In genomic region chr13:109977212-109977968, GRCh38 we compare ENCODE assay signal across 27 cellular contexts.
"Had no signal": no experiment of that assay in that cellular context is flagged by ENCODE, and none has a peak within 500 bp of the region (broad histone marks: within the 10 kb centered on the region; RNA-seq: fewer than 3 reads in every experiment).

No MANE protein-coding gene starts in this region.

- H3K4me3 Mint-ChIP-seq: immature natural killer cell; naive thymus-derived CD8-positive, alpha-beta T cell; nephron progenitor cell; stimulated activated effector memory CD8-positive, alpha-beta T cell treated with anti-CD3 and anti-CD28 coated beads, Interleukin-12 subunit alpha, Interleukin-12 subunit beta, amount 100 ng/mL, for 72 hours; stimulated activated naive CD8-positive, alpha-beta T cell treated with anti-CD3 and anti-CD28 coated beads, Interleukin-15, Interleukin-2, amounts not matched to agents 100 ng/mL and 50 ng/mL, for 24 hours had no signal

- H3K4me1 ChIP-seq: esophagus squamous epithelium, lower lobe of right lung, prostate gland, sigmoid colon, tibial nerve, upper lobe of right lung, uterus had no signal

- H3K27ac ChIP-seq: coronary artery, esophagus squamous epithelium, lower lobe of right lung, prostate gland, sigmoid colon, thoracic aorta, tibial nerve, upper lobe of right lung, uterus had no signal

- H3K36me3 Mint-ChIP-seq: immature natural killer cell; naive thymus-derived CD8-positive, alpha-beta T cell; stimulated activated effector memory CD8-positive, alpha-beta T cell treated with anti-CD3 and anti-CD28 coated beads, Interleukin-12 subunit alpha, Interleukin-12 subunit beta, amount 100 ng/mL, for 72 hours had no signal

- H3K9me3 Mint-ChIP-seq: naive thymus-derived CD8-positive, alpha-beta T cell; nephron progenitor cell; stimulated activated effector memory CD8-positive, alpha-beta T cell treated with anti-CD3 and anti-CD28 coated beads, Interleukin-12 subunit alpha, Interleukin-12 subunit beta, amount 100 ng/mL, for 72 hours; stimulated activated naive CD8-positive, alpha-beta T cell treated with anti-CD3 and anti-CD28 coated beads, Interleukin-15, Interleukin-2, amounts not matched to agents 100 ng/mL and 50 ng/mL, for 24 hours had no signal

- H3K9me3 ChIP-seq: esophagus squamous epithelium, lower lobe of right lung, prostate gland, sigmoid colon, thoracic aorta, tibial nerve, upper lobe of right lung, uterus had no signal

- H3K27me3 Mint-ChIP-seq: stimulated activated naive CD8-positive, alpha-beta T cell treated with anti-CD3 and anti-CD28 coated beads, Interleukin-15, Interleukin-2, amounts not matched to agents 100 ng/mL and 50 ng/mL, for 24 hours had no signal

- H3K36me3 ChIP-seq: esophagus squamous epithelium, lower lobe of right lung, prostate gland, sigmoid colon, thoracic aorta, tibial nerve, upper lobe of right lung, uterus had no signal

- DNase-seq: dermis blood vessel endothelial cell; effector memory CD4-positive, alpha-beta T cell; erythroblast; esophagus squamous epithelium; foreskin melanocyte; glutamatergic neuron; hypothalamus; immature natural killer cell; islet precursor cell; kidney glomerular epithelial cell; left ventricle myocardium superior; lower lobe of right lung; naive thymus-derived CD8-positive, alpha-beta T cell; nephron progenitor cell; nucleus accumbens; right cardiac atrium; sigmoid colon; stimulated activated CD4-positive, alpha-beta T cell treated with anti-CD3 and anti-CD28 coated beads, Interleukin-2, amount 100 ng/mL, for 24 hours; stimulated activated CD4-positive, alpha-beta T cell treated with anti-CD3 and anti-CD28 coated beads, Interleukin-4, amount 100 ng/mL, for 24 hours; upper lobe of right lung; uterus had no signal

- H3K27ac Mint-ChIP-seq: immature natural killer cell; naive thymus-derived CD8-positive, alpha-beta T cell; stimulated activated effector memory CD8-positive, alpha-beta T cell treated with anti-CD3 and anti-CD28 coated beads, Interleukin-12 subunit alpha, Interleukin-12 subunit beta, amount 100 ng/mL, for 72 hours; stimulated activated naive CD8-positive, alpha-beta T cell treated with anti-CD3 and anti-CD28 coated beads, Interleukin-15, Interleukin-2, amounts not matched to agents 100 ng/mL and 50 ng/mL, for 24 hours had no signal

- H3K27me3 ChIP-seq: esophagus squamous epithelium, sigmoid colon, tibial nerve, upper lobe of right lung, uterus had no signal

- H3K4me3 ChIP-seq: coronary artery, esophagus squamous epithelium, lower lobe of right lung, prostate gland, sigmoid colon, thoracic aorta, tibial nerve, upper lobe of right lung, uterus had no signal

- ATAC-seq: lower lobe of right lung; naive thymus-derived CD8-positive, alpha-beta T cell; stimulated activated effector memory CD8-positive, alpha-beta T cell treated with anti-CD3 and anti-CD28 coated beads, Interleukin-12 subunit alpha, Interleukin-12 subunit beta, amount 100 ng/mL, for 72 hours; upper lobe of right lung had no signal

- H3K4me1 Mint-ChIP-seq: immature natural killer cell; naive thymus-derived CD8-positive, alpha-beta T cell; stimulated activated effector memory CD8-positive, alpha-beta T cell treated with anti-CD3 and anti-CD28 coated beads, Interleukin-12 subunit alpha, Interleukin-12 subunit beta, amount 100 ng/mL, for 72 hours had no signal
